2 cellular contexts compared by ENCODE assay signal in the genomic region with DNA sequence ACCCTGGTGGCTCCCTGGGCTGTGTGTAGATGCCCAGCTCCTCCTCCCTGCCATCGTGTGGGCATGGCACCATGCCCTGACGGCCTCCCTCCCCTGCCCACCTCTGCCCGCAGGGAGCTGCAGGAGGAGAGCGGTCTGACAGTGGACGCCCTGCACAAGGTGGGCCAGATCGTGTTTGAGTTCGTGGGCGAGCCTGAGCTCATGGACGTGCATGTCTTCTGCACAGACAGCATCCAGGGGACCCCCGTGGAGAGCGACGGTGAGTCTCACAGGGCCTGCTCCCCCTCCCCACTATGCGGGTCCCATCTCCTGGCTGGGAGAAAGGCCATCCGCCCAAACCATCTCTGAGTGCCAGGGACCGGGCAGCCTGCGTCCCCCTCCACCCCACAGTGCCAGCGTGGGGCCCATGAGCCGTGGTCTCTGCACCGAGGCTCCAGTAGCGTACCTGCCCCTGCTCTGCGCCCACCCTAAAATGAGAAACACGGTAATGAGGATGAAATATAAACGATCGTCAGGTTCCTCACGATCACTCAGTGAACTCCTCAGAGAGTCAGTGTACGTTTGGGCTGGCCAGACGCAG.
TF ChIP-seq lines count a peak whose summit lies in the region.

No MANE protein-coding gene starts in this region.

TF ChIP-seq in SK-N-SH, 30 proteins besides CTCF, POLR2A, EP300 and RAD21:
- TF ChIP-seq, protein P1, sequence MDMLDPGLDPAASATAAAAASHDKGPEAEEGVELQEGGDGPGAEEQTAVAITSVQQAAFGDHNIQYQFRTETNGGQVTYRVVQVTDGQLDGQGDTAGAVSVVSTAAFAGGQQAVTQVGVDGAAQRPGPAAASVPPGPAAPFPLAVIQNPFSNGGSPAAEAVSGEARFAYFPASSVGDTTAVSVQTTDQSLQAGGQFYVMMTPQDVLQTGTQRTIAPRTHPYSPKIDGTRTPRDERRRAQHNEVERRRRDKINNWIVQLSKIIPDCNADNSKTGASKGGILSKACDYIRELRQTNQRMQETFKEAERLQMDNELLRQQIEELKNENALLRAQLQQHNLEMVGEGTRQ (IDR thresholded peaks at IDR 0.05; ENCODE audit: borderline replicate concordance, low read depth, low read length): no peak
- no peak for TF ChIP-seq RXRA (IDR thresholded peaks at IDR 0.05; ENCODE audit: borderline replicate concordance, low read depth)
- TF ChIP-seq ELF1 (IDR thresholded peaks at IDR 0.05): no peak

TF ChIP-seq in SK-N-SH treated with all-trans-retinoic acid at 6 μM for 48 hours, 23 proteins besides CTCF, POLR2A, EP300 and RAD21:
- no peak for TF ChIP-seq ZNF565 (CRISPR knock-in tag; conservative IDR thresholded peaks at IDR 0.05; ENCODE audit: low read depth)
- no peak for TF ChIP-seq SNAI2 (CRISPR knock-in tag; IDR thresholded peaks at IDR 0.05)
- TF ChIP-seq TOX (CRISPR knock-in tag; IDR thresholded peaks at IDR 0.05; ENCODE audit: borderline replicate concordance): no peak
- no peak for TF ChIP-seq PPARA (CRISPR knock-in tag; IDR thresholded peaks at IDR 0.05; ENCODE audit: borderline replicate concordance)
- TF ChIP-seq BACH2 (CRISPR knock-in tag; IDR thresholded peaks at IDR 0.05; ENCODE audit: borderline replicate concordance): no peak
- TF ChIP-seq ZNF8 (CRISPR knock-in tag; IDR thresholded peaks at IDR 0.05): no peak
- no peak for TF ChIP-seq ZFP3 (CRISPR knock-in tag; IDR thresholded peaks at IDR 0.05)
- TF ChIP-seq ESRRG (CRISPR knock-in tag; IDR thresholded peaks at IDR 0.05): no peak
- TF ChIP-seq, protein P2, sequence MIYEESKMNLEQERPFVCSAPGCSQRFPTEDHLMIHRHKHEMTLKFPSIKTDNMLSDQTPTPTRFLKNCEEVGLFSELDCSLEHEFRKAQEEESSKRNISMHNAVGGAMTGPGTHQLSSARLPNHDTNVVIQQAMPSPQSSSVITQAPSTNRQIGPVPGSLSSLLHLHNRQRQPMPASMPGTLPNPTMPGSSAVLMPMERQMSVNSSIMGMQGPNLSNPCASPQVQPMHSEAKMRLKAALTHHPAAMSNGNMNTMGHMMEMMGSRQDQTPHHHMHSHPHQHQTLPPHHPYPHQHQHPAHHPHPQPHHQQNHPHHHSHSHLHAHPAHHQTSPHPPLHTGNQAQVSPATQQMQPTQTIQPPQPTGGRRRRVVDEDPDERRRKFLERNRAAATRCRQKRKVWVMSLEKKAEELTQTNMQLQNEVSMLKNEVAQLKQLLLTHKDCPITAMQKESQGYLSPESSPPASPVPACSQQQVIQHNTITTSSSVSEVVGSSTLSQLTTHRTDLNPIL (CRISPR knock-in tag; IDR thresholded peaks at IDR 0.05; ENCODE audit: low read depth): no peak
- no peak for TF ChIP-seq ARNTL (CRISPR knock-in tag; IDR thresholded peaks at IDR 0.05; ENCODE audit: borderline replicate concordance, low read depth)
- no peak for TF ChIP-seq ZNF70 (CRISPR knock-in tag; IDR thresholded peaks at IDR 0.05)
- no peak for TF ChIP-seq ZFP30 (CRISPR knock-in tag; IDR thresholded peaks at IDR 0.05)
- no peak for TF ChIP-seq RARB (CRISPR knock-in tag; IDR thresholded peaks at IDR 0.05)
- TF ChIP-seq, protein P3, sequence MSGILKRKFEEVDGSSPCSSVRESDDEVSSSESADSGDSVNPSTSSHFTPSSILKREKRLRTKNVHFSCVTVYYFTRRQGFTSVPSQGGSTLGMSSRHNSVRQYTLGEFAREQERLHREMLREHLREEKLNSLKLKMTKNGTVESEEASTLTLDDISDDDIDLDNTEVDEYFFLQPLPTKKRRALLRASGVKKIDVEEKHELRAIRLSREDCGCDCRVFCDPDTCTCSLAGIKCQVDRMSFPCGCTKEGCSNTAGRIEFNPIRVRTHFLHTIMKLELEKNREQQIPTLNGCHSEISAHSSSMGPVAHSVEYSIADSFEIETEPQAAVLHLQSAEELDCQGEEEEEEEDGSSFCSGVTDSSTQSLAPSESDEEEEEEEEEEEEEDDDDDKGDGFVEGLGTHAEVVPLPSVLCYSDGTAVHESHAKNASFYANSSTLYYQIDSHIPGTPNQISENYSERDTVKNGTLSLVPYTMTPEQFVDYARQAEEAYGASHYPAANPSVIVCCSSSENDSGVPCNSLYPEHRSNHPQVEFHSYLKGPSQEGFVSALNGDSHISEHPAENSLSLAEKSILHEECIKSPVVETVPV (CRISPR knock-in tag; IDR thresholded peaks at IDR 0.05): no peak
- TF ChIP-seq, protein P4, sequence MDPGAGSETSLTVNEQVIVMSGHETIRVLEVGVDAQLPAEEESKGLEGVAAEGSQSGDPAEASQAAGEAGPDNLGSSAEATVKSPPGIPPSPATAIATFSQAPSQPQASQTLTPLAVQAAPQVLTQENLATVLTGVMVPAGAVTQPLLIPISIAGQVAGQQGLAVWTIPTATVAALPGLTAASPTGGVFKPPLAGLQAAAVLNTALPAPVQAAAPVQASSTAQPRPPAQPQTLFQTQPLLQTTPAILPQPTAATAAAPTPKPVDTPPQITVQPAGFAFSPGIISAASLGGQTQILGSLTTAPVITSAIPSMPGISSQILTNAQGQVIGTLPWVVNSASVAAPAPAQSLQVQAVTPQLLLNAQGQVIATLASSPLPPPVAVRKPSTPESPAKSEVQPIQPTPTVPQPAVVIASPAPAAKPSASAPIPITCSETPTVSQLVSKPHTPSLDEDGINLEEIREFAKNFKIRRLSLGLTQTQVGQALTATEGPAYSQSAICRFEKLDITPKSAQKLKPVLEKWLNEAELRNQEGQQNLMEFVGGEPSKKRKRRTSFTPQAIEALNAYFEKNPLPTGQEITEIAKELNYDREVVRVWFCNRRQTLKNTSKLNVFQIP (CRISPR knock-in tag; IDR thresholded peaks at IDR 0.05; ENCODE audit: borderline replicate concordance, low read depth): no peak
